Comparison of ENCODE assay signal across 1 cellular context in the genomic region with DNA sequence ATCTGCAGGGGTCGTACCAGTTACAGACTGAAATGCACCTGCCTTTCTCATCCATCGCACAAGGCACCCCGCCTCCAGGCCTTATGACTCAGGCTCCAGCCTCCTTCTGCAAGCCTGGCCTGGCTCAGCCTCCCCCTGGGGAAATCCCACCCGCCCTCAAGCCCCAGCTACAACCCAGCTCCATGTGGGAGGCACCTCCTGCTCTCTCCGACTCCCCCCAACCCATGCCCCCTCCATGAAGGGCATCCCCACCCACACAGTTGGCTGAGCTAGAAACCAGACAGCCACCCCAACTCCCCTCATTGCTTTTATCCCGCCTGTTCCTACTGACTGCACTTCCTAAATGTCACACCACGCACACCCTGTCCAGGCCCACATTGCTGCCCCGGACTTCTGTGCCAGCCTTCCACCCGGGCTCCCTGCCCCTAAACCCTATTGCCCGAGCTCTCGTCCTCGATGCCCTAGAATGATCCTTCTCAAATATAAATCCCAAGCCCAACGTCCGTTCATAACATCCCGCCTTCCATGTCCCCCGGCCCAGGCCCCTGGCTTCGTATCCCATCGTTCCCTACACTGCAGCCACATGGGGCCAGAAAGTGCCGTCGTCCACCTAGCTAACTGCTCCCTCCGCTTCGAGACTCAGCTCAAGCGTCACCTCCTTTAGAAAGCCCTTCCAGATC.
TF ChIP-seq lines count a peak whose summit lies in the region.

No MANE protein-coding gene starts in this region.

TF ChIP-seq in GM12878, 131 proteins besides CTCF, POLR2A, EP300 and RAD21:
- TF ChIP-seq ZBTB11 (CRISPR knock-in tag; IDR thresholded peaks at IDR 0.05) = no peak
- no peak for TF ChIP-seq KDM1A (IDR thresholded peaks at IDR 0.05; ENCODE audit: borderline replicate concordance)
- no peak for TF ChIP-seq FOXM1 (IDR thresholded peaks at IDR 0.05; ENCODE audit: low read depth, low read length)
- TF ChIP-seq TCF12 (IDR thresholded peaks at IDR 0.05; ENCODE audit: low read depth, low read length) = no peak
- no peak for TF ChIP-seq TCF7 (IDR thresholded peaks at IDR 0.05; ENCODE audit: borderline replicate concordance)
- TF ChIP-seq WRNIP1 (IDR thresholded peaks at IDR 0.05; ENCODE audit: borderline replicate concordance, low read depth, low read length) = no peak
- TF ChIP-seq SMARCA5 (IDR thresholded peaks at IDR 0.05) = no peak
- no peak for TF ChIP-seq BRCA1 (IDR thresholded peaks at IDR 0.05; ENCODE audit: low read depth, low read length)
- TF ChIP-seq SKIL (IDR thresholded peaks at IDR 0.05; ENCODE audit: low read depth, poor library complexity, severe bottlenecking) = no peak
- TF ChIP-seq ZNF24 (IDR thresholded peaks at IDR 0.05) = no peak
